ENCODE assay signal across 8 cellular contexts in genomic region chr4:140743194-140743931, GRCh38.
DNase-seq lines count a peak whose midpoint lies in the region; ATAC-seq and TF ChIP-seq lines count a peak whose summit lies in the region.

No MANE protein-coding gene starts in this region.

- no peak overlapping the region for H3K4me3 Mint-ChIP-seq in dendritic cell treated with granulocyte-macrophage colony-stimulating factor and Interleukin-4, amounts not matched to agents 40 ng/mL and 50 ng/mL, for 4 days

- H3K36me3 Mint-ChIP-seq in dendritic cell treated with granulocyte-macrophage colony-stimulating factor and Interleukin-4, amounts not matched to agents 40 ng/mL and 50 ng/mL, for 4 days (ENCODE audit: low read depth) = peaks cover 7% of the 10 kb centered on the region

- TF ChIP-seq CTCF in GM13976 (IDR thresholded peaks at IDR 0.05; ENCODE audit: borderline replicate concordance, control extremely low read depth, extremely low read depth, insufficient read depth, missing control alignments) = peak; percentile 44

- in situ Hi-C loops in GM13976 (cut with MboI; ENCODE audit: low sequenced_read_pairs, unreplicated experiment) = no loop called here

- H3K27ac Mint-ChIP-seq in dendritic cell treated with granulocyte-macrophage colony-stimulating factor and Interleukin-4, amounts not matched to agents 40 ng/mL and 50 ng/mL, for 4 days = peak overlapping the region; percentile 72

- ATAC-seq in GM21723 (IDR thresholded peaks at IDR 0.05; ENCODE audit: unreplicated experiment) = peak; percentile 76

- peak; percentile 33; the same call in 1 of the 2 replicates for TF ChIP-seq RAD21 in Ishikawa (IDR thresholded peaks at IDR 0.05; ENCODE audit: low read depth)

- H3K9me3 Mint-ChIP-seq in dendritic cell treated with granulocyte-macrophage colony-stimulating factor and Interleukin-4, amounts not matched to agents 40 ng/mL and 50 ng/mL, for 4 days = peaks cover 7% of the 10 kb centered on the region

- peaks cover 3% of the 10 kb centered on the region for H3K27me3 Mint-ChIP-seq in dendritic cell treated with granulocyte-macrophage colony-stimulating factor and Interleukin-4, amounts not matched to agents 40 ng/mL and 50 ng/mL, for 4 days

- peaks cover 34% of the 10 kb centered on the region for H3K4me1 Mint-ChIP-seq in dendritic cell treated with granulocyte-macrophage colony-stimulating factor and Interleukin-4, amounts not matched to agents 40 ng/mL and 50 ng/mL, for 4 days (ENCODE audit: low read depth)

- TF ChIP-seq EP300 in Ishikawa (IDR thresholded peaks at IDR 0.05; ENCODE audit: borderline replicate concordance) = no peak

- intact Hi-C loops in dendritic cell treated with granulocyte-macrophage colony-stimulating factor and Interleukin-4, amounts not matched to agents 40 ng/mL and 50 ng/mL, for 4 days (cut with micrococcal nuclease) = loop anchor here (5.0 kb wide), 1 partner anchor 109 kb away; no protein-coding TSS in a partner anchor

- DNase-seq in GM13976 (ENCODE audit: low spot score) (peak; percentile 19), pons (ENCODE audit: low spot score) (peak; percentile 61), DMS114 treated with DMSO at 0.1 percent for 48 hours (lab: John Stamatoyannopoulos, UW; ENCODE audit: unreplicated experiment) (no peak), NCI-H2196 (lab: John Stamatoyannopoulos, UW; ENCODE audit: unreplicated experiment) (no peak), putamen (ENCODE audit: low spot score) (no peak)

TF ChIP-seq in Ishikawa, 13 proteins besides CTCF, POLR2A, EP300 and RAD21:
- TF ChIP-seq NFIC (IDR thresholded peaks at IDR 0.05) (no peak), YY1 (IDR thresholded peaks at IDR 0.05; ENCODE audit: low read depth) (no peak), CREB1 (IDR thresholded peaks at IDR 0.05; ENCODE audit: low read depth) (no peak), MAX (IDR thresholded peaks at IDR 0.05) (0 out of 2 replicates have a peak, but pooled peaks have one; percentile 20)

Comparison
In these comparisons a context has a peak if more than half of its experiments do, and no peak if none do; other contexts are left out.
1. DNase-seq: peak in GM13976 (single experiment) and pons (single experiment); none in DMS114 treated with DMSO at 0.1 percent for 48 hours (single experiment), NCI-H2196 (single experiment) and putamen (single experiment).